ENCODE assay signal across 13 cellular contexts in the genomic region with DNA sequence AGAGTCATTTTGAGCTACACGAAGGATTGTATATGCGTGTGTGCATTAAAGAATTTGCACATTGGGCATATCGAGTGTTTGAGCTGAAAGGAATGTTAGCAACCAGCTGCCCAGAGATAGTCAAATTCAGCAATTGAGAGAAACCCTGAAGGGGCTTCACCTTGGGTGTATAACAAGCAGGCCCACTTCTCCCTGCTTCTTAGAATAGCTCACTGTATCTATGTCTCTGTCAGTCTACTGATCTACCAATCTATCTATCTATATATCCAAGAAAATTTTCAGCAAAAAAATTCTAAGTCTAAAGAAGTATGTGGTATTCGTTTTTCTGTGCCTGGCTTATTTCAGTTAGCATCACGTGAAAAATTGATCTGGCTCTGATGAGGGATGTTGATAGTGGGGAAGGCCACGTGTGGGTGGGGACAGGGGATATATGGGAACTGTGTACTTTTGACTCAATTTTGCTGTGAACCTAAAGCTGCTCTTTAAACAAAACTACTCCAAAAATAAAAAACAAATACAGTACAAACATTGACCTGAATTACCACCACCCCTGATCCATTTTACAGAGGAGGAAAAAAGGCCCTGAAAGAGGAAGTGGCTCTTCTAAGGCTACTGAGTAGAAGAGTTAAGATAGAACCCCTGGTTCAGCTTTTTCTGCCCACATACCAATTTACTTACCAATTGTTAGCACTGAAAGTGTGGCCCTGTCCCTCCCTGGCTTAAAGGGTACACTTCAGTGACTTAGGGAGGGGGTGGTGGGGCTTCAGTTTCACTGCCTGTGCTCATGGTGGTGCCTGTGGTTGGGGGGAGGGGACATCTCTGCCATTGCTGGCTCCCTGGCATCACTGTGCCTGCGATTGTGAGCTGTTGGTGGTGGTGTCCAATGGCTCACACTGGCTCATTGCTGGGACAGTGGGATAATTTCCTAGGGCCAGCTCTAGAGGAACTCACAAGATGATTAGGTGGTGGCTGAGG.
DNase-seq lines count a peak whose midpoint lies in the region; ATAC-seq and FAIRE-seq lines count a peak whose summit lies in the region.
"Had no signal": no experiment of that assay in that cellular context is flagged by ENCODE, and none has a peak within 500 bp of the region (broad histone marks: within the 10 kb centered on the region; RNA-seq: fewer than 3 reads in every experiment).

No MANE protein-coding gene starts in this region.

- CTCF ChIA-PET in CD8-positive, alpha-beta memory T cell (lab: Charles Lee), result no interaction called here

- no peaks in the 10 kb centered on the region for H3K9me3 Mint-ChIP-seq in activated T-helper 17 cell treated with anti-CD3 and anti-CD28 coated beads, Interleukin-2, amount 50 U/mL, for 72 hours
- no peaks in the 10 kb centered on the region for H3K9me3 Mint-ChIP-seq in CD8-positive, alpha-beta memory T cell

- DNase-seq in GM18507 (ENCODE audit: extremely low spot score, insufficient read length, low read depth) (peak; percentile 28), NCI-H1694 (lab: John Stamatoyannopoulos, UW) (no peak), Right ventricle myocardium superior (no peak)
- DNase-seq in stimulated activated naive CD4-positive, alpha-beta T cell treated with Interleukin-2 at 50 U/mL for 16 hours (lab: John Stamatoyannopoulos, UW), result no peak
- DNase-seq in CD8-positive, alpha-beta memory T cell, result no peak
- DNase-seq: amygdala, DND-41, glutamatergic neuron, SK-N-SH had no signal

- intact Hi-C loops in Right ventricle myocardium superior (cut with DNase I), result no loop called here

- POLR2A ChIA-PET in CD8-positive, alpha-beta memory T cell (lab: Charles Lee), result no interaction called here

- H3K27me3 Mint-ChIP-seq in activated T-helper 17 cell treated with anti-CD3 and anti-CD28 coated beads, Interleukin-2, amount 50 U/mL, for 72 hours, result no peaks in the 10 kb centered on the region
- no peaks in the 10 kb centered on the region for H3K27me3 Mint-ChIP-seq in CD8-positive, alpha-beta memory T cell

- no peaks in the 10 kb centered on the region for H3K9me3 ChIP-seq in CD8-positive, alpha-beta memory T cell (ENCODE audit: low read length)
- H3K9me3 ChIP-seq: SK-N-SH had no signal

- FAIRE-seq in GM18507 (lab: Jason Lieb, UNC), result peak; percentile 84

- no peaks in the 10 kb centered on the region for H3K27me3 ChIP-seq in CD8-positive, alpha-beta memory T cell (ENCODE audit: insufficient read depth, low read length, poor library complexity, severe bottlenecking)
- H3K27me3 ChIP-seq: neural progenitor cell had no signal

- peaks cover 11% of the 10 kb centered on the region for H3K36me3 ChIP-seq in CD8-positive, alpha-beta memory T cell (ENCODE audit: insufficient read depth, low read length)
- H3K36me3 ChIP-seq: neural progenitor cell had no signal

- peaks cover 17% of the 10 kb centered on the region for H3K4me1 Mint-ChIP-seq in activated T-helper 17 cell treated with anti-CD3 and anti-CD28 coated beads, Interleukin-2, amount 50 U/mL, for 72 hours
- peaks cover 12 to 19% (median 15%) of the 10 kb centered on the region in 3 donors for H3K4me1 Mint-ChIP-seq in CD8-positive, alpha-beta memory T cell

- H3K36me3 Mint-ChIP-seq in activated T-helper 17 cell treated with anti-CD3 and anti-CD28 coated beads, Interleukin-2, amount 50 U/mL, for 72 hours (ENCODE audit: low read depth), result peaks cover 66% of the 10 kb centered on the region
- H3K36me3 Mint-ChIP-seq in CD8-positive, alpha-beta memory T cell, result peaks cover 0 to 79% (median 12%) of the 10 kb centered on the region in 3 donors
- H3K36me3 Mint-ChIP-seq: neural progenitor cell had no signal

- no peak overlapping the region for H3K4me3 Mint-ChIP-seq in activated T-helper 17 cell treated with anti-CD3 and anti-CD28 coated beads, Interleukin-2, amount 50 U/mL, for 72 hours
- H3K4me3 Mint-ChIP-seq in CD8-positive, alpha-beta memory T cell, result peak overlapping the region in 1 of 7 donors; percentile 15
- H3K4me3 Mint-ChIP-seq: neural progenitor cell had no signal

- peak overlapping the region; percentile 9 for H3K27ac Mint-ChIP-seq in activated T-helper 17 cell treated with anti-CD3 and anti-CD28 coated beads, Interleukin-2, amount 50 U/mL, for 72 hours
- peak overlapping the region in 4 of 8 donors; percentile 35 to 88 (median 51) for H3K27ac Mint-ChIP-seq in CD8-positive, alpha-beta memory T cell
- H3K27ac Mint-ChIP-seq: neural progenitor cell had no signal

- H3K4me3 ChIP-seq in CD8-positive, alpha-beta memory T cell (ENCODE audit: low read length), result no peak overlapping the region
- H3K4me3 ChIP-seq: neural progenitor cell had no signal

- ATAC-seq in GM21381 (IDR thresholded peaks at IDR 0.05; ENCODE audit: unreplicated experiment), result peak; percentile 92
- peak; percentile 93 for ATAC-seq in HG03175 (IDR thresholded peaks at IDR 0.05; ENCODE audit: unreplicated experiment)
- peak; percentile 38 for ATAC-seq in activated T-helper 17 cell treated with anti-CD3 and anti-CD28 coated beads, Interleukin-2, amount 50 U/mL, for 72 hours (replicated peaks)
- no peak for ATAC-seq in Right ventricle myocardium superior (ENCODE audit: poor library complexity)

- no peak overlapping the region for H3K27ac ChIP-seq in CD8-positive, alpha-beta memory T cell (ENCODE audit: low read depth, low read length)
- H3K27ac ChIP-seq: neural progenitor cell had no signal

- H3K4me1 ChIP-seq in CD8-positive, alpha-beta memory T cell (ENCODE audit: insufficient read depth, low read length), result no peaks in the 10 kb centered on the region
